Comparison of ENCODE assay signal across 12 cellular contexts in the genomic region with DNA sequence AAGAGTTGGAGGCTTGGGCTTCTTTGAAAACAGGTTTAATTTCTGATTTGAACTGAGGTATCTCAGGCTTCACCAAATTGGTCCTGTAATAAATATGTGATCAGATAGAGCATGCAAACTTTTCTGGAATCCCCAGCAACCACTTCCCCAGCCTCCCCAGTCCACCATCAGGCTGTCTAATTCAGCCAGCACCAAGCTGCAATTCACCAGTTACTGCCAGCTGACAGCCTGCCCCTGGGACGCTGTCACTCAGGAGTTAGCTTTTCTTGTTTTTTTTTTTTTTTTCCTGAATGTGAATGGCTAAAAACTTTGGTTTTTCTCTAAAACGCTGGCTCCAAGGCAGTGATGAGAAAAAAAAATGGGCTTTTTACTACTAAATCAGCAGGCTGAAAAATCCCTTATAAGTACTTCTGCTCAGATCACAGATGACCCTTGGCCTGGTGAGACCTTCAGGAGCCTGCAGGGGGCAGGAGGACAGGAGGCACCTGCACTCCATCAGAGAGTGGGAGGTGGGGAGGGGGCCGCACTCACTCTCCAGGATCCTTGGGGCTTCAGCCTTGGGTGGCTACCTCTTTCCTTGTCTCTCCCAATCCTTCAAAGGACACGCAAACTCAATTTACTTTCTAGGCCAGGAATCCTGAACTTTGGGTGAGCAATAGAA.
DNase-seq lines count a peak whose midpoint lies in the region; ATAC-seq, FAIRE-seq and TF ChIP-seq lines count a peak whose summit lies in the region.
"Had no signal": no experiment of that assay in that cellular context is flagged by ENCODE, and none has a peak within 500 bp of the region (broad histone marks: within the 10 kb centered on the region; RNA-seq: fewer than 3 reads in every experiment).

No MANE protein-coding gene starts in this region.

- H3K9me3 ChIP-seq in KOPT-K1 (ENCODE audit: insufficient read depth, low read length, poor library complexity, severe bottlenecking), result no peaks in the 10 kb centered on the region
- no peaks in the 10 kb centered on the region for H3K9me3 ChIP-seq in K562 (replicated peaks; ENCODE audit: control insufficient read depth, insufficient read depth, low read depth, low read length)
- no peaks in the 10 kb centered on the region for H3K9me3 ChIP-seq in neural progenitor cell (ENCODE audit: low read depth)
- H3K9me3 ChIP-seq: prostate gland had no signal

- no peaks in the 10 kb centered on the region for H3K79me2 ChIP-seq in K562 (ENCODE audit: control insufficient read depth, insufficient read depth, low read length)
- no peaks in the 10 kb centered on the region for H3K79me2 ChIP-seq in neural progenitor cell (ENCODE audit: low read depth)

- no peak for TF ChIP-seq POLR2A in K562 (conservative IDR thresholded peaks at IDR 0.05)

- H3K36me3 ChIP-seq in KOPT-K1 (ENCODE audit: insufficient read depth, low read length) (no peaks in the 10 kb centered on the region), K562 (ENCODE audit: control insufficient read depth, insufficient read depth, low read length) (no peaks in the 10 kb centered on the region), neural progenitor cell (no peaks in the 10 kb centered on the region)
- H3K36me3 ChIP-seq: prostate gland had no signal

- no peak for TF ChIP-seq RAD21 in K562 (CRISPR knock-in tag; conservative IDR thresholded peaks at IDR 0.05 in 1 of 2, IDR thresholded peaks at IDR 0.05 in 1 of 2)

- CTCF ChIA-PET in K562 (lab: Yijun Ruan, JAX; ENCODE audit: low intra/inter-chr PET ratio), result no interaction called here

- TF ChIP-seq CTCF in GM12865 (IDR thresholded peaks at IDR 0.05; ENCODE audit: insufficient read depth, low read depth, low read length, missing control alignments), result peak; percentile 12
- TF ChIP-seq CTCF in K562 (IDR thresholded peaks at IDR 0.05 in 2 of 3, conservative IDR thresholded peaks at IDR 0.05 in 1 of 3; ENCODE audit: insufficient read depth in 2 of 3, low read depth in 1 of 3, low read length in 3 of 3), result peak in 1 of 3 experiments; percentile 23; a peak in 1 of 6 replicates
- TF ChIP-seq CTCF in neural progenitor cell (IDR thresholded peaks at IDR 0.05), result peak; percentile 58
- TF ChIP-seq CTCF in chondrocyte (IDR thresholded peaks at IDR 0.05), result no peak

- intact Hi-C loops in K562 (cut with micrococcal nuclease), result no loop called here

- no peaks in the 10 kb centered on the region for H3F3A ChIP-seq in neural progenitor cell (ENCODE audit: low read depth)

- peak; percentile 74 for ATAC-seq in K562
- no peak for ATAC-seq in GM21737 (IDR thresholded peaks at IDR 0.05; ENCODE audit: unreplicated experiment)

- H3K27ac ChIP-seq in KOPT-K1 (ENCODE audit: low read depth, low read length, poor library complexity, severe bottlenecking) (peak overlapping the region; percentile 90), K562 (ENCODE audit: extremely low read depth, low read depth, low read length) (no peak overlapping the region), neural progenitor cell (no peak overlapping the region)
- H3K27ac ChIP-seq: prostate gland had no signal

- BruUV-seq in K562 (replicated peaks; lab: Mats Ljungman, UMichigan), result no TSS peak

- H4K20me1 ChIP-seq in K562 (replicated peaks; ENCODE audit: control insufficient read depth, insufficient read depth, low read length), result no peaks in the 10 kb centered on the region
- H4K20me1 ChIP-seq in neural progenitor cell (ENCODE audit: low read depth), result no peaks in the 10 kb centered on the region

- H3K36me3 Mint-ChIP-seq in neural progenitor cell (no peaks in the 10 kb centered on the region), chondrocyte (ENCODE audit: low read depth) (no peaks in the 10 kb centered on the region)
- H3K36me3 Mint-ChIP-seq: memory B cell had no signal

- H3K27ac Mint-ChIP-seq in neural progenitor cell (no peak overlapping the region), chondrocyte (ENCODE audit: unreplicated experiment) (no peak overlapping the region)
- H3K27ac Mint-ChIP-seq: memory B cell had no signal

- in situ Hi-C loops in K562 (cut with MboI), result no loop called here

- H3K27me3 ChIP-seq in K562 (ENCODE audit: control insufficient read depth in 2 of 2, insufficient read depth in 2 of 2, low read length in 2 of 2) (no peaks in the 10 kb centered on the region), neural progenitor cell (no peaks in the 10 kb centered on the region)

- peaks cover 27% of the 10 kb centered on the region for H3K4me1 Mint-ChIP-seq in neural progenitor cell
- no peaks in the 10 kb centered on the region for H3K4me1 Mint-ChIP-seq in chondrocyte (ENCODE audit: low read depth)

- DNase-seq in GM12865 (ENCODE audit: low read depth) (peak; percentile 15), K562 (ENCODE audit: extremely low read depth in 1 of 4, low spot score in 3 of 4) (no peak), neural progenitor cell (ENCODE audit: low spot score) (peak; percentile 60), HTR-8/SVneo (ENCODE audit: insufficient read length, low spot score) (no peak), chondrocyte (ENCODE audit: low spot score) (no peak)
- DNase-seq: activated CD8-positive, alpha-beta memory T cell treated with anti-CD3 and anti-CD28 coated beads for 24 hours; NCI-H1436 treated with DMSO at 0.1 percent for 48 hours had no signal

- FAIRE-seq in K562 (lab: Jason Lieb, UNC), result no peak
- FAIRE-seq in HTR-8/SVneo (lab: Jason Lieb, UNC), result no peak
- FAIRE-seq: astrocyte had no signal

- POLR2A ChIA-PET in K562 (lab: Yijun Ruan, JAX), result no interaction called here

- H3K27me3 Mint-ChIP-seq in neural progenitor cell (ENCODE audit: insufficient read depth, low read depth) (peaks cover 6% of the 10 kb centered on the region), chondrocyte (ENCODE audit: low read depth) (peaks cover 2% of the 10 kb centered on the region)
- H3K27me3 Mint-ChIP-seq: memory B cell had no signal

- WGBS in K562 (ENCODE audit: insufficient coverage, low coverage, missing lambda C conversion rate), result 4% methylated on average over 3 of the region's 4 CpGs

- no peaks in the 10 kb centered on the region for H3K9me3 Mint-ChIP-seq in neural progenitor cell
- no peaks in the 10 kb centered on the region for H3K9me3 Mint-ChIP-seq in chondrocyte (ENCODE audit: low read depth)
- H3K9me3 Mint-ChIP-seq: memory B cell had no signal

- no peak overlapping the region for H3K4me3 Mint-ChIP-seq in neural progenitor cell
- H3K4me3 Mint-ChIP-seq in chondrocyte (ENCODE audit: unreplicated experiment), result no peak overlapping the region
- H3K4me3 Mint-ChIP-seq: memory B cell had no signal

- H3K4me3 ChIP-seq in GM12865 (ENCODE audit: low read depth, low read length), result no peak overlapping the region
- H3K4me3 ChIP-seq in K562, result no peak overlapping the region
- no peak overlapping the region for H3K4me3 ChIP-seq in neural progenitor cell
- H3K4me3 ChIP-seq: prostate gland had no signal

- TF ChIP-seq EP300 in K562 (IDR thresholded peaks at IDR 0.05; ENCODE audit: low read length), result no peak

- H3K9ac ChIP-seq in K562 (ENCODE audit: insufficient read depth in 1 of 2, low read depth in 2 of 2, low read length in 2 of 2) (no peak overlapping the region), neural progenitor cell (no peak overlapping the region)

- H3K4me1 ChIP-seq in K562 (replicated peaks in 1 of 2; ENCODE audit: control insufficient read depth in 2 of 2, insufficient read depth in 2 of 2, low read length in 2 of 2) (no peaks in the 10 kb centered on the region), neural progenitor cell (peaks cover 39% of the 10 kb centered on the region)
- H3K4me1 ChIP-seq: prostate gland had no signal

- H3K9me1 ChIP-seq in K562 (ENCODE audit: control insufficient read depth, insufficient read depth, low read length), result no peaks in the 10 kb centered on the region

- H2AFZ ChIP-seq in K562 (ENCODE audit: low read depth, low read length) (no peak overlapping the region), neural progenitor cell (replicated peaks) (no peak overlapping the region)

- no peak overlapping the region for H3K4me2 ChIP-seq in K562 (ENCODE audit: insufficient read depth, low read length)
- peak overlapping the region; percentile 5 for H3K4me2 ChIP-seq in neural progenitor cell

TF ChIP-seq in K562, 482 proteins besides CTCF, POLR2A, EP300 and RAD21:
- TF ChIP-seq NFE2 (IDR thresholded peaks at IDR 0.05; ENCODE audit: low read depth) (no peak), KAT7 (CRISPR knock-in tag; IDR thresholded peaks at IDR 0.05; ENCODE audit: borderline replicate concordance) (no peak), ZNF3 (CRISPR knock-in tag; IDR thresholded peaks at IDR 0.05) (no peak)

Comparison
In these comparisons a context has a peak if more than half of its experiments do, and no peak if none do; other contexts are left out.
1. DNase-seq: peak in GM12865 (single experiment) and neural progenitor cell (single experiment); none in K562 (0 of 4), HTR-8/SVneo (single experiment) and chondrocyte (single experiment).